In genomic region chr2:54267577-54267976, GRCh38 we compare ENCODE assay signal across 19 cellular contexts.
"Had no signal": no experiment of that assay in that cellular context is flagged by ENCODE, and none has a peak within 500 bp of the region (broad histone marks: within the 10 kb centered on the region; RNA-seq: fewer than 3 reads in every experiment).

No MANE protein-coding gene starts in this region.

- H3K4me3 ChIP-seq: hepatocyte, psoas muscle, right lobe of liver, thoracic aorta had no signal

- FAIRE-seq: urothelium cell line had no signal

- DNase-seq: cortex of kidney; erythroblast; foreskin keratinocyte; left colon; mesendoderm; naive B cell; nephron progenitor cell; psoas muscle; retina; right lobe of liver; stimulated activated CD4-positive, alpha-beta T cell treated with anti-CD3 and anti-CD28 coated beads, Interleukin-2, amount 100 ng/mL, for 24 hours; stimulated activated CD4-positive, alpha-beta T cell treated with anti-CD3 and anti-CD28 coated beads, Interleukin-4, amount 100 ng/mL, for 4 hours; stimulated activated naive B cell treated with anti-CD40 and anti-IgM and Interleukin-4, amounts not matched to agents 10 μg/mL and 1 μg/mL and 100 μg/mL, for 72 hours; stimulated activated naive CD8-positive, alpha-beta T cell treated with anti-CD3 and anti-CD28 coated beads, Interleukin-15, amount 100 ng/mL, for 72 hours; substantia nigra; trophoblast cell had no signal
